ENCODE assay signal across 12 cellular contexts in genomic region chr9:18490591-18491370, GRCh38. TPM values are rescaled to one million over a fixed set of nuclear protein-coding genes. Genes with fewer than 3 reads are reported as not detected.
DNase-seq lines count a peak whose midpoint lies in the region; ATAC-seq and TF ChIP-seq lines count a peak whose summit lies in the region.
"Had no signal": no experiment of that assay in that cellular context is flagged by ENCODE, and none has a peak within 500 bp of the region (broad histone marks: within the 10 kb centered on the region; RNA-seq: fewer than 3 reads in every experiment).

No MANE protein-coding gene starts in this region.

- TF ChIP-seq CTCF in choroid plexus epithelial cell (conservative IDR thresholded peaks at IDR 0.05; ENCODE audit: low read depth, low read length): no peak
- no peak for TF ChIP-seq CTCF in OCI-LY7 (conservative IDR thresholded peaks at IDR 0.05; ENCODE audit: low read length)

- H2AFZ ChIP-seq in ACC112 (ENCODE audit: low read length, unreplicated experiment) (no peak overlapping the region), OCI-LY7 (ENCODE audit: low read length) (no peak overlapping the region)

- no TSS peak for BruUV-seq in OCI-LY7 (replicated peaks; lab: Mats Ljungman, UMichigan)

- H3K27ac ChIP-seq in ACC112 (ENCODE audit: low read depth, low read length) (peak overlapping the region; percentile 99), mesodermal cell (ENCODE audit: low read depth, low read length, severe bottlenecking) (peak overlapping the region; percentile 76), OCI-LY7 (ENCODE audit: low read depth, low read length, poor library complexity, severe bottlenecking) (no peak overlapping the region)
- H3K27ac ChIP-seq: BLaER1 had no signal

- no peak for ATAC-seq in HG02852 (IDR thresholded peaks at IDR 0.05; ENCODE audit: unreplicated experiment)

- DNase-seq in M059J (ENCODE audit: low read depth) (peak; percentile 99), choroid plexus epithelial cell (ENCODE audit: low read depth) (peak; percentile 98), OCI-LY7 (ENCODE audit: low spot score) (no peak)
- no peak for DNase-seq in activated naive CD4-positive, alpha-beta T cell treated with anti-CD3 and anti-CD28 coated beads for 36 hours
- no peak for DNase-seq in activated CD4-positive, alpha-beta memory T cell treated with anti-CD3 and anti-CD28 coated beads for 36 hours
- DNase-seq: activated gamma-delta T cell treated with Interleukin-2 at 50 U/mL for 16 hours, MV-4-11 had no signal

- no peaks in the 10 kb centered on the region for H3K36me3 Mint-ChIP-seq in activated naive CD4-positive, alpha-beta T cell treated with anti-CD3 and anti-CD28 coated beads for 36 hours (ENCODE audit: low read depth)
- H3K36me3 Mint-ChIP-seq in activated CD4-positive, alpha-beta memory T cell treated with anti-CD3 and anti-CD28 coated beads for 36 hours: no peaks in the 10 kb centered on the region

- no peaks in the 10 kb centered on the region for H3K4me1 Mint-ChIP-seq in activated naive CD4-positive, alpha-beta T cell treated with anti-CD3 and anti-CD28 coated beads for 36 hours (ENCODE audit: low read depth)
- H3K4me1 Mint-ChIP-seq in activated CD4-positive, alpha-beta memory T cell treated with anti-CD3 and anti-CD28 coated beads for 36 hours (ENCODE audit: low read depth): no peaks in the 10 kb centered on the region

- H3K4me3 Mint-ChIP-seq in activated naive CD4-positive, alpha-beta T cell treated with anti-CD3 and anti-CD28 coated beads for 36 hours: no peak overlapping the region
- H3K4me3 Mint-ChIP-seq in activated CD4-positive, alpha-beta memory T cell treated with anti-CD3 and anti-CD28 coated beads for 36 hours: no peak overlapping the region

- H3K79me2 ChIP-seq in ACC112 (ENCODE audit: control insufficient read depth, insufficient read depth, low read length, unreplicated experiment) (peaks cover 66% of the 10 kb centered on the region), OCI-LY7 (ENCODE audit: insufficient read depth, low read depth, low read length) (no peaks in the 10 kb centered on the region)

- H3K27me3 Mint-ChIP-seq in activated naive CD4-positive, alpha-beta T cell treated with anti-CD3 and anti-CD28 coated beads for 36 hours (ENCODE audit: low read depth): no peaks in the 10 kb centered on the region
- H3K27me3 Mint-ChIP-seq in activated CD4-positive, alpha-beta memory T cell treated with anti-CD3 and anti-CD28 coated beads for 36 hours: no peaks in the 10 kb centered on the region

- POLR2A ChIA-PET in OCI-LY7 (lab: Charles Lee): no interaction called here
- POLR2A ChIA-PET in activated CD4-positive, alpha-beta memory T cell treated with anti-CD3 and anti-CD28 coated beads for 36 hours (lab: Charles Lee): no interaction called here

- CTCF ChIA-PET in activated naive CD4-positive, alpha-beta T cell treated with anti-CD3 and anti-CD28 coated beads for 36 hours (lab: Charles Lee): no interaction called here
- CTCF ChIA-PET in OCI-LY7 (lab: Charles Lee; ENCODE audit: unreplicated experiment): no interaction called here
- CTCF ChIA-PET in activated CD4-positive, alpha-beta memory T cell treated with anti-CD3 and anti-CD28 coated beads for 36 hours (lab: Charles Lee): no interaction called here

- H3K4me2 ChIP-seq in OCI-LY7 (ENCODE audit: low read length): no peak overlapping the region
- H3K4me2 ChIP-seq: BLaER1 had no signal

- 60 to 76% methylated on average over 7 to 8 of the region's 8 CpGs for whole genome bisulfite sequencing in mesodermal cell (ENCODE audit: insufficient coverage in 2 of 2), 2 experiments

- H3K36me3 ChIP-seq in ACC112 (ENCODE audit: insufficient read depth, low read length) (peaks cover 13% of the 10 kb centered on the region; the same call in 1 of the 2 replicates), mesodermal cell (ENCODE audit: control insufficient read depth, insufficient read depth, low read length) (no peaks in the 10 kb centered on the region), OCI-LY7 (ENCODE audit: insufficient read depth, low read length) (no peaks in the 10 kb centered on the region)
- H3K36me3 ChIP-seq: BLaER1 had no signal

- H3K9me3 Mint-ChIP-seq in activated naive CD4-positive, alpha-beta T cell treated with anti-CD3 and anti-CD28 coated beads for 36 hours: no peaks in the 10 kb centered on the region
- no peaks in the 10 kb centered on the region for H3K9me3 Mint-ChIP-seq in activated CD4-positive, alpha-beta memory T cell treated with anti-CD3 and anti-CD28 coated beads for 36 hours

- H3K4me3 ChIP-seq in ACC112 (ENCODE audit: low read depth, low read length): peak overlapping the region; percentile 59
- peak overlapping the region; percentile 3 for H3K4me3 ChIP-seq in choroid plexus epithelial cell (ENCODE audit: low read depth, low read length)
- no peak overlapping the region for H3K4me3 ChIP-seq in mesodermal cell (ENCODE audit: extremely low read depth, insufficient read depth, low read length, poor library complexity, severe bottlenecking)
- H3K4me3 ChIP-seq in OCI-LY7 (ENCODE audit: low read depth, low read length, poor library complexity, severe bottlenecking): no peak overlapping the region
- H3K4me3 ChIP-seq: BLaER1 had no signal

- peaks cover 89% of the 10 kb centered on the region for H3K4me1 ChIP-seq in ACC112 (ENCODE audit: control insufficient read depth, insufficient read depth, low read length, unreplicated experiment)
- H3K4me1 ChIP-seq in mesodermal cell (ENCODE audit: control insufficient read depth, insufficient read depth, low read length, poor library complexity, severe bottlenecking): peaks cover 32% of the 10 kb centered on the region
- H3K4me1 ChIP-seq in OCI-LY7 (ENCODE audit: insufficient read depth, low read length, poor library complexity, severe bottlenecking): no peaks in the 10 kb centered on the region
- H3K4me1 ChIP-seq: BLaER1 had no signal

- H4K20me1 ChIP-seq in OCI-LY7 (ENCODE audit: insufficient read depth, low read length): no peaks in the 10 kb centered on the region
- H4K20me1 ChIP-seq: BLaER1 had no signal

- H3K9me3 ChIP-seq in mesodermal cell (ENCODE audit: control insufficient read depth, low read length): no peaks in the 10 kb centered on the region
- H3K9me3 ChIP-seq in OCI-LY7 (ENCODE audit: low read length): no peaks in the 10 kb centered on the region
- H3K9me3 ChIP-seq: BLaER1 had no signal

- H3K9me2 ChIP-seq in OCI-LY7 (ENCODE audit: insufficient read depth, low read length): no peaks in the 10 kb centered on the region

- H3K27ac Mint-ChIP-seq in activated naive CD4-positive, alpha-beta T cell treated with anti-CD3 and anti-CD28 coated beads for 36 hours: no peak overlapping the region
- no peak overlapping the region for H3K27ac Mint-ChIP-seq in activated CD4-positive, alpha-beta memory T cell treated with anti-CD3 and anti-CD28 coated beads for 36 hours

- intact Hi-C loops in activated naive CD4-positive, alpha-beta T cell treated with anti-CD3 and anti-CD28 coated beads for 36 hours (cut with micrococcal nuclease): no loop called here
- intact Hi-C loops in OCI-LY7 (cut with micrococcal nuclease; ENCODE audit: unreplicated experiment): no loop called here
- intact Hi-C loops in activated CD4-positive, alpha-beta memory T cell treated with anti-CD3 and anti-CD28 coated beads for 36 hours (cut with micrococcal nuclease): no loop called here

- H3K27me3 ChIP-seq in ACC112 (ENCODE audit: insufficient read depth, low read length): no peaks in the 10 kb centered on the region
- H3K27me3 ChIP-seq: BLaER1 had no signal

RNA-seq across cellular contexts. Expression of gene ADAMTSL1, which starts 16.8 kb away (rescaled TPM):
- total RNA-seq in M059J (2014; rRNA removed; shearing (Covaris generic)): 4.2 and 7.7 TPM in 2 replicates
- polyA plus RNA-seq in mesodermal cell (2013, experiment 1 of 2): 2.1 TPM
- polyA plus RNA-seq in mesodermal cell (2013, experiment 2 of 2): 1.4 TPM
- not detected for total RNA-seq in activated naive CD4-positive, alpha-beta T cell treated with anti-CD3 and anti-CD28 coated beads for 36 hours
- not detected in 2 replicates for total RNA-seq in OCI-LY7 (2014; rRNA removed; shearing (Covaris generic))
- total RNA-seq in OCI-LY7 (2022): not detected in 2 replicates
- not detected for total RNA-seq in activated CD4-positive, alpha-beta memory T cell treated with anti-CD3 and anti-CD28 coated beads for 36 hours
- total RNA-seq: T-helper 1 cell treated with Interleukin-12 subunit alpha and Interleukin-12 subunit beta and Interleukin-4 antibody, amounts not matched to agents 30 ng/mL and 1 ng/mL, for 36 hours had no signal

Comparison
In these comparisons a context has a peak if more than half of its experiments do, and no peak if none do; other contexts are left out.
1. H3K4me3 ChIP-seq: peak in ACC112 (single experiment) and choroid plexus epithelial cell (single experiment); none in mesodermal cell (single experiment) and OCI-LY7 (single experiment).
2. DNase-seq: peak in M059J (single experiment) and choroid plexus epithelial cell (single experiment); none in activated naive CD4-positive, alpha-beta T cell treated with anti-CD3 and anti-CD28 coated beads for 36 hours (single experiment), OCI-LY7 (single experiment) and activated CD4-positive, alpha-beta memory T cell treated with anti-CD3 and anti-CD28 coated beads for 36 hours (single experiment).